34 cellular contexts compared by ENCODE assay signal in the genomic region with DNA sequence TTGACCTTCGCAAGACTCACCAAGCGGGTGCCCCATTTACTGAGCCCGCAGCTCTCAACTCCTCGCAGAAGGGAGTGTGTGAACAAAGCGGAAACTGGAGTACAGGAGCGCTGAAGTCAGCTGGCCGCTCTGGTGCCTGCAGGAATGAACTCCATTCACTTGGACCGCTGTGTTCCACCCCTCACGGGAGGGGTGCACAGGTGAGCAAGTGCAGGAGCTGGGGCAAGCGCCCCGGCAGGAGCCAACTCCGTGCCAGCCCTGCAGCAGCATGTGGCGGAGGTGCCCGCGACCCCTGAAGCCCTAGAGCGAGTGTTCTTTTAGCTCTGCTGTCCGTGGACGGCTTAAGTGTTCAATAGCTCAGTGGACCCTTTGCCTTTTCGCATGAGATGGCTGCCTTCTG.
"Had no signal": no experiment of that assay in that cellular context is flagged by ENCODE, and none has a peak within 500 bp of the region (broad histone marks: within the 10 kb centered on the region; RNA-seq: fewer than 3 reads in every experiment).

No MANE protein-coding gene starts in this region.

- H3K4me1 Mint-ChIP-seq: activated CD4-positive, alpha-beta T cell treated with anti-CD3 and anti-CD28 coated beads, Interleukin-2, amount 10 ng/mL, durations not matched to agents 24 days and 14 days; activated naive CD8-positive, alpha-beta T cell treated with anti-CD3 and anti-CD28 coated beads for 36 hours; activated T-helper 17 cell treated with anti-CD3 and anti-CD28 coated beads, Interleukin-2, amount 50 U/mL, for 72 hours; central memory CD8-positive, alpha-beta T cell had no signal

- H3K4me3 Mint-ChIP-seq: activated CD4-positive, alpha-beta T cell treated with anti-CD3 and anti-CD28 coated beads, Interleukin-2, amount 10 ng/mL, durations not matched to agents 24 days and 14 days; activated CD8-positive, alpha-beta T cell treated with anti-CD3 and anti-CD28 coated beads for 36 hours; activated naive CD8-positive, alpha-beta T cell treated with anti-CD3 and anti-CD28 coated beads for 36 hours; activated T-cell treated with anti-CD3 and anti-CD28 coated beads, Interleukin-2, amount 50 U/mL, for 72 hours; activated T-helper 17 cell treated with anti-CD3 and anti-CD28 coated beads, Interleukin-2, amount 50 U/mL, for 72 hours; central memory CD8-positive, alpha-beta T cell; T-helper 1 cell treated with Interleukin-12 subunit alpha and Interleukin-12 subunit beta and Interleukin-4 antibody, amounts not matched to agents 30 μg/mL and 1 μg/mL, for 36 hours; T-helper 2 cell treated with Interferon-gamma antibody and Interleukin-4, amounts not matched to agents 5 μg/mL and 100 μg/mL, for 36 hours had no signal

- H3K9me2 ChIP-seq: SK-N-SH had no signal

- H3K27ac ChIP-seq: ascending aorta, cardiac muscle cell, KMS-11, SJSA1, WERI-Rb-1 had no signal

- H3K27ac Mint-ChIP-seq: activated CD4-positive, alpha-beta T cell treated with anti-CD3 and anti-CD28 coated beads, Interleukin-2, amount 10 ng/mL, durations not matched to agents 24 days and 14 days; activated CD8-positive, alpha-beta T cell treated with anti-CD3 and anti-CD28 coated beads for 36 hours; activated naive CD8-positive, alpha-beta T cell treated with anti-CD3 and anti-CD28 coated beads for 36 hours; activated T-cell treated with anti-CD3 and anti-CD28 coated beads, Interleukin-2, amount 50 U/mL, for 72 hours; activated T-helper 17 cell treated with anti-CD3 and anti-CD28 coated beads, Interleukin-2, amount 50 U/mL, for 72 hours; T-helper 1 cell treated with Interleukin-12 subunit alpha and Interleukin-12 subunit beta and Interleukin-4 antibody, amounts not matched to agents 30 μg/mL and 1 μg/mL, for 36 hours; T-helper 2 cell treated with Interferon-gamma antibody and Interleukin-4, amounts not matched to agents 5 μg/mL and 100 μg/mL, for 36 hours had no signal

- ATAC-seq: activated CD8-positive, alpha-beta T cell treated with anti-CD3 and anti-CD28 coated beads for 36 hours; activated T-cell treated with anti-CD3 and anti-CD28 coated beads, Interleukin-2, amount 50 U/mL, for 72 hours; activated T-helper 17 cell treated with anti-CD3 and anti-CD28 coated beads, Interleukin-2, amount 50 U/mL, for 72 hours had no signal

- H3K36me3 ChIP-seq: ascending aorta, cardiac muscle cell, SJSA1, WERI-Rb-1 had no signal

- H3K9me3 ChIP-seq: ascending aorta, SJSA1, SK-N-SH had no signal

- H3K9me3 Mint-ChIP-seq: activated CD4-positive, alpha-beta T cell treated with anti-CD3 and anti-CD28 coated beads, Interleukin-2, amount 10 ng/mL, durations not matched to agents 24 days and 14 days had no signal

- H3K27me3 Mint-ChIP-seq: activated CD4-positive, alpha-beta T cell treated with anti-CD3 and anti-CD28 coated beads, Interleukin-2, amount 10 ng/mL, durations not matched to agents 24 days and 14 days; activated CD8-positive, alpha-beta T cell treated with anti-CD3 and anti-CD28 coated beads for 36 hours; activated naive CD8-positive, alpha-beta T cell treated with anti-CD3 and anti-CD28 coated beads for 36 hours; activated T-helper 17 cell treated with anti-CD3 and anti-CD28 coated beads, Interleukin-2, amount 50 U/mL, for 72 hours; central memory CD8-positive, alpha-beta T cell had no signal

- H3K4me3 ChIP-seq: ascending aorta, cardiac muscle cell, SJSA1 had no signal

- H3K4me1 ChIP-seq: ascending aorta, SJSA1 had no signal

- H3K27me3 ChIP-seq: ascending aorta, cardiac muscle cell, SJSA1 had no signal

- DNase-seq: activated CD4-positive, alpha-beta T cell treated with anti-CD3 and anti-CD28 coated beads, Interleukin-2, amount 10 ng/mL, durations not matched to agents 24 days and 14 days; activated CD4-positive, alpha-beta T cell treated with anti-CD3 and anti-CD28 coated beads, Interleukin-2, amount 50 U/mL, for 4 hours; activated CD8-positive, alpha-beta T cell treated with anti-CD3 and anti-CD28 coated beads for 36 hours; activated effector memory CD4-positive, alpha-beta T cell treated with anti-CD3 and anti-CD28 coated beads, Interleukin-2, amount 50 U/mL, for 16 hours; activated naive CD4-positive, alpha-beta T cell; activated naive CD4-positive, alpha-beta T cell treated with anti-CD3 and anti-CD28 coated beads, Interleukin-2, amount 50 U/mL, for 16 hours; activated naive CD8-positive, alpha-beta T cell treated with anti-CD3 and anti-CD28 coated beads for 36 hours; activated T-cell treated with anti-CD3 and anti-CD28 coated beads, Interleukin-2, amount 50 U/mL, for 1 hour; activated T-cell treated with anti-CD3 and anti-CD28 coated beads, Interleukin-2, amount 50 U/mL, for 72 hours; amniotic stem cell; MM.1S; MV-4-11; NCI-H1092; NCI-H1417; NCI-H146; NCI-H187; NCI-H2029 treated with DMSO at 0.1 percent for 48 hours; NCI-H2107; NCI-H2171; NCI-H510A; NCI-H526; NCI-H748 treated with DMSO at 0.1 percent for 48 hours; NK-92 treated with Interleukin-12 subunit alpha and Interleukin-12 subunit beta, amount 100 ng/mL, for 24 hours; SHP77; SK-N-SH; WERI-Rb-1 had no signal

- H3K36me3 Mint-ChIP-seq: activated naive CD8-positive, alpha-beta T cell treated with anti-CD3 and anti-CD28 coated beads for 36 hours had no signal

- H3K4me2 ChIP-seq: KMS-11, SK-N-SH had no signal
